Comparison of ENCODE assay signal across 9 cellular contexts in the genomic region with DNA sequence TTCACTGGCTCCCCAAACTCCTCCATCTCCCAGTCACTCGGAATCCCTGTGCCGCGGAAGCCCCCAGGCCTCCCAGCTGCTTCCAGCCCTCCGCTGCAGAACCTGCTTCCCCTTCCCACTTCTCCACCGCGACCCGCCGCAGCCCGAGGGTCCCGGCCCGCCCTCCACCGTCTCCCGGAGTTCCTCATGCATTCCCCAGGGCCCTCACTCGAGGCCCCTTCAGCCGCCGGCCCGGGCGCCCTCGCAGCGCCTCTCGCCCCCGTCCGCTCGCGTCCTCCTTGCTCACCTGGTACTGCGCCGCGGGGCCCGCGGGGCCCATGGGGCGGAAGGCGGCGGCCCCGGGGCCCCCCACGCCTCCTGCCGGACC. TPM values are rescaled to one million over a fixed set of nuclear protein-coding genes. Genes with fewer than 3 reads are reported as not detected.
A peak's percentile ranks its signal among the peaks of the same experiment; 100 is the strongest.
DNase-seq lines count a peak whose midpoint lies in the region; ATAC-seq and TF ChIP-seq lines count a peak whose summit lies in the region.
"Had no signal": no experiment of that assay in that cellular context is flagged by ENCODE, and none has a peak within 500 bp of the region (broad histone marks: within the 10 kb centered on the region; RNA-seq: fewer than 3 reads in every experiment).

No MANE protein-coding gene starts in this region.

- H3K36me3 ChIP-seq in heart right ventricle, result peaks cover 0 to 7% (median 0%) of the 10 kb centered on the region in 9 donors

- H3K4me3 ChIP-seq in WI38 (ENCODE audit: low read depth, low read length), result peak overlapping the region; percentile 87
- H3K4me3 ChIP-seq in heart right ventricle, result peak overlapping the region; percentile 73 to 95 (median 90)

- H3K9me3 ChIP-seq in heart right ventricle, result no peaks in the 10 kb centered on the region

- DNase-seq in stimulated activated CD8-positive, alpha-beta memory T cell treated with anti-CD3 and anti-CD28 coated beads, Interleukin-12 subunit alpha, Interleukin-12 subunit beta, amount 100 ng/mL, for 4 hours (ENCODE audit: low read depth), result peak; percentile 27
- no peak for DNase-seq in stimulated activated CD8-positive, alpha-beta memory T cell treated with anti-CD3 and anti-CD28 coated beads, Interleukin-4, amount 100 ng/mL, for 48 hours
- DNase-seq in heart right ventricle (peak; percentile 43 to 51), sciatic nerve (ENCODE audit: low spot score) (peak; percentile 77), AML-193 (lab: John Stamatoyannopoulos, UW) (no peak), kidney glomerular epithelial cell (lab: John Stamatoyannopoulos, UW) (no peak)

- no peak for TF ChIP-seq CTCF in WI38 (IDR thresholded peaks at IDR 0.05; ENCODE audit: low read depth, low read length)
- no peak for TF ChIP-seq CTCF in heart right ventricle (IDR thresholded peaks at IDR 0.05)

- peaks cover 33 to 59% (median 52%) of the 10 kb centered on the region in 9 donors for H3K4me1 ChIP-seq in heart right ventricle

- 0% methylated on average over 36 of the region's 36 CpGs for WGBS in heart right ventricle, 2 donors

- ATAC-seq in HG03135 (IDR thresholded peaks at IDR 0.05; ENCODE audit: unreplicated experiment) (peak; percentile 33), heart right ventricle (no peak), sciatic nerve (no peak)

- intact Hi-C loops in heart right ventricle (cut with DNase I) (loop anchor here in 4 of 10 donors (1.0 to 5.0 kb wide), 2 partner anchors 15 to 70 kb away; partner anchors contain the start of genes FTSJ3 (in 3 of the 4), PSMC5 (in 3 of the 4), CCDC47 (in 1 of the 4) and DDX42 (in 1 of the 4)), sciatic nerve (cut with DNase I) (no loop called here)

- peak overlapping the region; percentile 87 to 98 (median 94) for H3K27ac ChIP-seq in heart right ventricle

- no peaks in the 10 kb centered on the region for H3K27me3 ChIP-seq in heart right ventricle

RNA-seq across cellular contexts. Expression of gene SMARCD2, which starts 0.3 kb away (rescaled TPM):
- 10 to 100 TPM; 11.6 to 35.7 (median 17.3) TPM for total RNA-seq in heart right ventricle
- polyA plus RNA-seq in heart right ventricle, result 10 to 100 TPM; 23.6 to 31.3 TPM
- total RNA-seq in sciatic nerve, result 50.4 TPM

RNA-seq across cellular contexts. Expression of gene FTSJ3, which starts 14.7 kb away (rescaled TPM):
- total RNA-seq in heart right ventricle (10 to 100 TPM; 17.5 to 43.0 (median 28.4) TPM), sciatic nerve (41.9 TPM)
- polyA plus RNA-seq in heart right ventricle, result 10 to 100 TPM; 14.0 to 29.9 TPM

RNA-seq across cellular contexts. Expression of gene PSMC5, which starts 14.9 kb away (rescaled TPM):
- 100 to 1,000 TPM in 9 of 10 donors, 10 to 100 TPM in 1; 92.9 to 153 (median 119) TPM for total RNA-seq in heart right ventricle
- 100 to 1,000 TPM; 161 to 228 TPM for polyA plus RNA-seq in heart right ventricle
- 77.1 TPM for total RNA-seq in sciatic nerve

RNA-seq across cellular contexts. Expression of gene CSH2, which starts 31.3 kb away (rescaled TPM):
- total RNA-seq in heart right ventricle (not detected), sciatic nerve (not detected)
- not detected for polyA plus RNA-seq in heart right ventricle
- total RNA-seq: HT1080 had no signal

RNA-seq across cellular contexts. Expression of gene GH2, which starts 39.6 kb away (rescaled TPM):
- total RNA-seq in heart right ventricle (not detected), sciatic nerve (not detected)
- polyA plus RNA-seq in heart right ventricle, result not detected
- total RNA-seq: HT1080 had no signal

Comparison
In these comparisons a context has a peak if more than half of its experiments do, and no peak if none do; other contexts are left out.
1. DNase-seq: peak in stimulated activated CD8-positive, alpha-beta memory T cell treated with anti-CD3 and anti-CD28 coated beads, Interleukin-12 subunit alpha, Interleukin-12 subunit beta, amount 100 ng/mL, for 4 hours (single experiment), heart right ventricle (2 of 2) and sciatic nerve (single experiment); none in stimulated activated CD8-positive, alpha-beta memory T cell treated with anti-CD3 and anti-CD28 coated beads, Interleukin-4, amount 100 ng/mL, for 48 hours (single experiment), AML-193 (0 of 2) and kidney glomerular epithelial cell (single experiment).